Comparison of ENCODE assay signal across 15 cellular contexts in the genomic region with DNA sequence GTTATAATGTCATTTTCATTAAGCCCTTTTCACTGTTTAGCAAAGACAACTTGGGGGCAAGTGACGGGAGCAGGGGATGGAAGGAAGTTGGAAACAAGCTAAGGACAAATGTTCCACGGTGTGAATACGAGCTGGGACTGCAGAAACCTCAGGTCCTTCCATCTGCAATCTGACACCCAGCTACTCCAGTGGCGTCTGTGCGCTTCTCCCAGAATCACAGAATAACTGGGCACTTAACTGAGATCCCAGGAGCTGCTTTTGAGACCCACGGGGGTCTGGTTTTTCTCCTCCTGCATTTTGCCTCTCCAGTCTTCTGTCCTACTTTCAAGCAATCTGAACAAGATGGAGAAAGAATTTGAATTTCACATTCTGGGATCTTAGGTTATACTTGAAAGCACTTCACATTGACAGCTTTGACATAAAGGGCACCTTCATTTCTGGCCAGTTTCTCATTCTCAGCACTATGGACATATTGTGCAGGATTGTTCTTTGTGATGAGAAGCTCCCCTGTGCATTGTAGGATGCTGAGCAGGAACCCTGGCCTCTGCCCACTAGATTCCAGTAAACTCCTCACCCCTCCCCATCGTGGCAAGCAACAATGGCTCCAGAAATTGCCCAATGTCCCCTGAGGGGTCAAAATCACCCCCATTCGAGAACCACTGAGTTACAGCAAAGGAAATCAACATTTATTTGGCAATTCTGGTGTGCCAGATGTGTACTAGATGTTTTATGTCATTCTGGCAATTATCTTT.
DNase-seq lines count a peak whose midpoint lies in the region; ATAC-seq and TF ChIP-seq lines count a peak whose summit lies in the region.
"Had no signal": no experiment of that assay in that cellular context is flagged by ENCODE, and none has a peak within 500 bp of the region (broad histone marks: within the 10 kb centered on the region; RNA-seq: fewer than 3 reads in every experiment).

No MANE protein-coding gene starts in this region.

- no peak for TF ChIP-seq POLR2A in breast epithelium (IDR thresholded peaks at IDR 0.05)

- H3K4me1 ChIP-seq in breast epithelium = no peaks in the 10 kb centered on the region
- H3K4me1 ChIP-seq in left ventricle myocardium inferior = peaks cover 30% of the 10 kb centered on the region
- H3K4me1 ChIP-seq: upper lobe of right lung had no signal

- DNase-seq in GM03348 (ENCODE audit: low spot score) (peak; percentile 24), breast epithelium (ENCODE audit: low spot score in 2 of 2) (no peak), left ventricle myocardium inferior (no peak), renal cortical epithelial cell (ENCODE audit: low read depth) (peak; percentile 5), T-helper 2 cell (no peak), NCI-H2081 (lab: John Stamatoyannopoulos, UW) (no peak)
- DNase-seq: activated B cell treated with CpG ODN at 0.5 μM for 24 hours; activated naive CD4-positive, alpha-beta T cell treated with Interleukin-2 at 50 U/mL for 16 hours; NCI-H69; retina; stimulated activated CD4-positive, alpha-beta T cell treated with anti-CD3 and anti-CD28 coated beads, Interleukin-4, amount 100 ng/mL, for 1 hour; upper lobe of right lung had no signal

- no peaks in the 10 kb centered on the region for H3K9me3 ChIP-seq in breast epithelium
- H3K9me3 ChIP-seq in left ventricle myocardium inferior (replicated peaks) = no peaks in the 10 kb centered on the region
- H3K9me3 ChIP-seq: upper lobe of right lung had no signal

- H3K27ac ChIP-seq in breast epithelium (peak overlapping the region; percentile 27 to 58), left ventricle myocardium inferior (replicated peaks) (peak overlapping the region; percentile 68)
- H3K27ac ChIP-seq: hepatocyte, upper lobe of right lung had no signal

- no peaks in the 10 kb centered on the region for H3K36me3 ChIP-seq in breast epithelium
- H3K36me3 ChIP-seq in left ventricle myocardium inferior = no peaks in the 10 kb centered on the region
- H3K36me3 ChIP-seq: upper lobe of right lung had no signal

- H3K27me3 ChIP-seq in breast epithelium (no peaks in the 10 kb centered on the region), left ventricle myocardium inferior (ENCODE audit: low read depth) (no peaks in the 10 kb centered on the region)
- H3K27me3 ChIP-seq: hepatocyte, upper lobe of right lung had no signal

- ATAC-seq in HG02610 (IDR thresholded peaks at IDR 0.05; ENCODE audit: unreplicated experiment) (no peak), GM21717 (IDR thresholded peaks at IDR 0.05; ENCODE audit: unreplicated experiment) (no peak)
- ATAC-seq: upper lobe of right lung had no signal

- TF ChIP-seq CTCF in breast epithelium (IDR thresholded peaks at IDR 0.05) = no peak
- TF ChIP-seq CTCF in left ventricle myocardium inferior (IDR thresholded peaks at IDR 0.05; ENCODE audit: borderline replicate concordance) = no peak

- intact Hi-C loops in breast epithelium (cut with DNase I; ENCODE audit: low total_unique reads) = no loop called here
- intact Hi-C loops in left ventricle myocardium inferior (cut with micrococcal nuclease) = no loop called here

- peak overlapping the region in 2 of 3 donors; percentile 0 to 18 for H3K4me3 ChIP-seq in breast epithelium
- peak overlapping the region; percentile 30 for H3K4me3 ChIP-seq in left ventricle myocardium inferior
- H3K4me3 ChIP-seq: hepatocyte, upper lobe of right lung had no signal

Comparison
In these comparisons a context has a peak if more than half of its experiments do, and no peak if none do; other contexts are left out.
1. DNase-seq: peak in GM03348 (single experiment) and renal cortical epithelial cell (single experiment); none in breast epithelium (0 of 2), left ventricle myocardium inferior (single experiment), T-helper 2 cell (0 of 5) and NCI-H2081 (0 of 2).